9 cellular contexts compared by ENCODE assay signal in genomic region chr1:31633117-31633516, GRCh38. TPM values are rescaled to one million over a fixed set of nuclear protein-coding genes. Genes with fewer than 3 reads are reported as not detected.
DNase-seq lines count a peak whose midpoint lies in the region; ATAC-seq and TF ChIP-seq lines count a peak whose summit lies in the region.
"Had no signal": no experiment of that assay in that cellular context is flagged by ENCODE, and none has a peak within 500 bp of the region (broad histone marks: within the 10 kb centered on the region; RNA-seq: fewer than 3 reads in every experiment).

No MANE protein-coding gene starts in this region.

- no peak overlapping the region for H3K4me2 ChIP-seq in MM.1S (ENCODE audit: low read depth, low read length)
- H3K4me2 ChIP-seq in smooth muscle cell, result no peak overlapping the region

- H2AFZ ChIP-seq in MM.1S (ENCODE audit: low read length) (no peak overlapping the region), smooth muscle cell (ENCODE audit: low read depth) (no peak overlapping the region)

- DNase-seq in NCI-H82 (lab: John Stamatoyannopoulos, UW) (peak; percentile 66), NCI-H82 treated with DMSO at 0.1 percent for 48 hours (lab: John Stamatoyannopoulos, UW; ENCODE audit: unreplicated experiment) (no peak), MM.1S (no peak), cerebellar cortex (ENCODE audit: low spot score) (peak; percentile 41), smooth muscle cell (lab: John Stamatoyannopoulos, UW; ENCODE audit: unreplicated experiment) (no peak), tibial artery (no peak), omental fat pad (ENCODE audit: low spot score) (no peak)
- DNase-seq in stimulated activated effector memory CD8-positive, alpha-beta T cell treated with anti-CD3 and anti-CD28 coated beads, Interleukin-12 subunit alpha, Interleukin-12 subunit beta, amount 100 ng/mL, for 72 hours (ENCODE audit: low spot score in 2 of 2), result no peak

- H3K9me2 ChIP-seq in MM.1S (replicated peaks; ENCODE audit: insufficient read depth, low read length), result no peaks in the 10 kb centered on the region

- peak; percentile 56 for TF ChIP-seq CTCF in MM.1S (IDR thresholded peaks at IDR 0.05; ENCODE audit: low read length)
- peak; percentile 35 for TF ChIP-seq CTCF in smooth muscle cell (IDR thresholded peaks at IDR 0.05; ENCODE audit: borderline replicate concordance, insufficient read depth, poor library complexity, severe bottlenecking)
- peak in 1 of 2 experiments; percentile 12 for TF ChIP-seq CTCF in tibial artery (IDR thresholded peaks at IDR 0.05)
- TF ChIP-seq CTCF in omental fat pad (IDR thresholded peaks at IDR 0.05), result no peak

- WGBS in smooth muscle cell (ENCODE audit: low lambda C conversion rate), result 79% methylated on average over 4 of the region's 4 CpGs

- peaks cover 31% of the 10 kb centered on the region for H3K79me2 ChIP-seq in MM.1S (ENCODE audit: low read length)
- peaks cover 29% of the 10 kb centered on the region for H3K79me2 ChIP-seq in smooth muscle cell (ENCODE audit: low read depth)

- no peaks in the 10 kb centered on the region for H3F3A ChIP-seq in MM.1S (ENCODE audit: insufficient read depth, low read length)
- H3F3A ChIP-seq in smooth muscle cell (ENCODE audit: low read depth), result peaks cover 7% of the 10 kb centered on the region

- H3K36me3 Mint-ChIP-seq in stimulated activated effector memory CD8-positive, alpha-beta T cell treated with anti-CD3 and anti-CD28 coated beads, Interleukin-12 subunit alpha, Interleukin-12 subunit beta, amount 100 ng/mL, for 72 hours, result peaks cover 70% of the 10 kb centered on the region

- intact Hi-C loops in tibial artery (cut with DNase I; ENCODE audit: low total_unique reads), result no loop called here

- no peak overlapping the region for H3K4me3 Mint-ChIP-seq in stimulated activated effector memory CD8-positive, alpha-beta T cell treated with anti-CD3 and anti-CD28 coated beads, Interleukin-12 subunit alpha, Interleukin-12 subunit beta, amount 100 ng/mL, for 72 hours

- H3K9me3 Mint-ChIP-seq in stimulated activated effector memory CD8-positive, alpha-beta T cell treated with anti-CD3 and anti-CD28 coated beads, Interleukin-12 subunit alpha, Interleukin-12 subunit beta, amount 100 ng/mL, for 72 hours, result no peaks in the 10 kb centered on the region

- no peaks in the 10 kb centered on the region for H4K20me1 ChIP-seq in MM.1S (ENCODE audit: insufficient read depth, low read length)
- H4K20me1 ChIP-seq in smooth muscle cell (ENCODE audit: low read depth), result peaks cover 46% of the 10 kb centered on the region

- H3K9me3 ChIP-seq in MM.1S (replicated peaks; ENCODE audit: insufficient read depth, low read length), result no peaks in the 10 kb centered on the region
- no peaks in the 10 kb centered on the region for H3K9me3 ChIP-seq in smooth muscle cell (replicated peaks; ENCODE audit: low read depth)
- H3K9me3 ChIP-seq in tibial artery, result no peaks in the 10 kb centered on the region
- H3K9me3 ChIP-seq: Caco-2 had no signal

- H3K27me3 ChIP-seq in MM.1S (replicated peaks; ENCODE audit: insufficient read depth, low read length), result no peaks in the 10 kb centered on the region
- no peaks in the 10 kb centered on the region for H3K27me3 ChIP-seq in smooth muscle cell (ENCODE audit: low read depth)
- no peaks in the 10 kb centered on the region for H3K27me3 ChIP-seq in tibial artery

- no peak overlapping the region for H3K27ac Mint-ChIP-seq in stimulated activated effector memory CD8-positive, alpha-beta T cell treated with anti-CD3 and anti-CD28 coated beads, Interleukin-12 subunit alpha, Interleukin-12 subunit beta, amount 100 ng/mL, for 72 hours

- no peak overlapping the region for H3K27ac ChIP-seq in MM.1S (ENCODE audit: low read length)
- H3K27ac ChIP-seq in smooth muscle cell (ENCODE audit: low read depth), result no peak overlapping the region
- H3K27ac ChIP-seq in tibial artery, result no peak overlapping the region

- H3K9ac ChIP-seq in MM.1S (ENCODE audit: low read length) (no peak overlapping the region), smooth muscle cell (ENCODE audit: low read depth) (no peak overlapping the region)

- H3K4me3 ChIP-seq in MM.1S (ENCODE audit: low read length) (no peak overlapping the region), smooth muscle cell (no peak overlapping the region), tibial artery (no peak overlapping the region)

- peaks cover 26% of the 10 kb centered on the region for H3K4me1 Mint-ChIP-seq in stimulated activated effector memory CD8-positive, alpha-beta T cell treated with anti-CD3 and anti-CD28 coated beads, Interleukin-12 subunit alpha, Interleukin-12 subunit beta, amount 100 ng/mL, for 72 hours

- H3K4me1 ChIP-seq in MM.1S (ENCODE audit: low read length) (no peaks in the 10 kb centered on the region), smooth muscle cell (ENCODE audit: low read depth) (peaks cover 11% of the 10 kb centered on the region), tibial artery (peaks cover 0 to 22% (median 12%) of the 10 kb centered on the region in 4 donors)
- H3K4me1 ChIP-seq: Caco-2 had no signal

- no peak for ATAC-seq in omental fat pad (ENCODE audit: low FRiP score)
- ATAC-seq in stimulated activated effector memory CD8-positive, alpha-beta T cell treated with anti-CD3 and anti-CD28 coated beads, Interleukin-12 subunit alpha, Interleukin-12 subunit beta, amount 100 ng/mL, for 72 hours, result no peak

- H3K36me3 ChIP-seq in MM.1S (replicated peaks; ENCODE audit: insufficient read depth, low read length) (0 out of 2 replicates have a peak, but pooled peaks cover 3% of the 10 kb centered on the region), smooth muscle cell (ENCODE audit: low read depth) (no peaks in the 10 kb centered on the region), tibial artery (peaks cover 53 to 70% (median 60%) of the 10 kb centered on the region in 3 donors)

RNA-seq across cellular contexts. Expression of gene PEF1, which starts 11.6 kb away (rescaled TPM):
- 61.4 and 89.3 TPM in 2 replicates for total RNA-seq in smooth muscle cell
- polyA plus RNA-seq in smooth muscle cell, result 77.1 and 85.8 TPM in 2 replicates
- total RNA-seq in omental fat pad, result 10 to 100 TPM; 54.7 to 73.5 (median 67.3) TPM

RNA-seq across cellular contexts. Expression of gene HCRTR1, which starts 15.6 kb away (rescaled TPM):
- 2.0 TPM in 1 of 2 replicates, not detected in the other for total RNA-seq in smooth muscle cell
- 0.19 TPM in 1 of 2 replicates, not detected in the other for polyA plus RNA-seq in smooth muscle cell
- 1 to 10 TPM in 1 of 4 donors, not detected in 3; 1.6 TPM for total RNA-seq in omental fat pad
- total RNA-seq: Caco-2 had no signal

RNA-seq across cellular contexts. Expression of gene TINAGL1, which starts 56.8 kb away (rescaled TPM):
- total RNA-seq in smooth muscle cell (142 and 148 TPM in 2 replicates), omental fat pad (100 to 1,000 TPM in 3 of 4 donors, 10 to 100 TPM in 1; 89.7 to 661 (median 197) TPM)
- polyA plus RNA-seq in smooth muscle cell, result 40.9 and 219 TPM in 2 replicates

Comparison
In these comparisons a context has a peak if more than half of its experiments do, and no peak if none do; other contexts are left out.
1. DNase-seq: peak in NCI-H82 (single experiment) and cerebellar cortex (single experiment); none in NCI-H82 treated with DMSO at 0.1 percent for 48 hours (single experiment), MM.1S (single experiment), smooth muscle cell (single experiment), tibial artery (0 of 2), omental fat pad (single experiment) and stimulated activated effector memory CD8-positive, alpha-beta T cell treated with anti-CD3 and anti-CD28 coated beads, Interleukin-12 subunit alpha, Interleukin-12 subunit beta, amount 100 ng/mL, for 72 hours (0 of 2).
2. CTCF ChIP-seq: peak in MM.1S (single experiment) and smooth muscle cell (single experiment); none in omental fat pad (0 of 3).